Comparison of ENCODE assay signal across 8 cellular contexts in genomic region chr13:80048802-80049201, GRCh38.
DNase-seq lines count a peak whose midpoint lies in the region; ATAC-seq, FAIRE-seq and TF ChIP-seq lines count a peak whose summit lies in the region.

No MANE protein-coding gene starts in this region.

- no peak overlapping the region for H3K27ac Mint-ChIP-seq in CD4-positive, alpha-beta T cell
- H3K27ac Mint-ChIP-seq in activated T-helper 1 cell treated with anti-CD3 and anti-CD28 coated beads, Interleukin-12 subunit alpha, Interleukin-12 subunit beta, Interleukin-2, Interleukin-4 antibody, amounts not matched to agents 30 ng/mL and 10 ng/mL and 1 ng/mL, durations not matched to agents 14 hours and 24 hours and 36 hours = peak overlapping the region; percentile 10

- H3K4me1 ChIP-seq in PC-3 (ENCODE audit: insufficient read depth, low read length) (peaks cover 32% of the 10 kb centered on the region), gastroesophageal sphincter (peaks cover 0 to 24% (median 8%) of the 10 kb centered on the region in 3 donors), pancreas (peaks cover 12 to 26% (median 12%) of the 10 kb centered on the region in 3 donors)

- TF ChIP-seq POLR2A in gastroesophageal sphincter (IDR thresholded peaks at IDR 0.05) = no peak

- H3K4me1 Mint-ChIP-seq in CD4-positive, alpha-beta T cell (ENCODE audit: low read depth) = peaks cover 8% of the 10 kb centered on the region
- peaks cover 21% of the 10 kb centered on the region for H3K4me1 Mint-ChIP-seq in activated T-helper 1 cell treated with anti-CD3 and anti-CD28 coated beads, Interleukin-12 subunit alpha, Interleukin-12 subunit beta, Interleukin-2, Interleukin-4 antibody, amounts not matched to agents 30 ng/mL and 10 ng/mL and 1 ng/mL, durations not matched to agents 14 hours and 24 hours and 36 hours (ENCODE audit: low read depth)

- TF ChIP-seq EP300 in gastroesophageal sphincter (IDR thresholded peaks at IDR 0.05) = no peak

- POLR2A ChIA-PET in CD4-positive, alpha-beta T cell (lab: Charles Lee) = no interaction called here
- POLR2A ChIA-PET in PC-3 (lab: Charles Lee; ENCODE audit: unreplicated experiment) = interaction anchor here (0.5 to 0.8 kb wide), 4 partner anchors 173 to 293 kb away, joined by 3 to 11 read pairs (median 4); partner anchors contain the start of gene SPRY2

- H3K36me3 Mint-ChIP-seq in CD4-positive, alpha-beta T cell (ENCODE audit: low read depth) = no peaks in the 10 kb centered on the region
- no peaks in the 10 kb centered on the region for H3K36me3 Mint-ChIP-seq in activated T-helper 1 cell treated with anti-CD3 and anti-CD28 coated beads, Interleukin-12 subunit alpha, Interleukin-12 subunit beta, Interleukin-2, Interleukin-4 antibody, amounts not matched to agents 30 ng/mL and 10 ng/mL and 1 ng/mL, durations not matched to agents 14 hours and 24 hours and 36 hours (ENCODE audit: low read depth)

- intact Hi-C loops in CD4-positive, alpha-beta T cell (cut with DNase I, micrococcal nuclease) = no loop called here
- intact Hi-C loops in PC-3 (cut with micrococcal nuclease) (loop anchor here (2.0 kb wide), 1 partner anchor 36 kb away; no protein-coding TSS in a partner anchor), pancreas (cut with DNase I) (no loop called here)
- intact Hi-C loops in activated T-helper 1 cell treated with anti-CD3 and anti-CD28 coated beads, Interleukin-12 subunit alpha, Interleukin-12 subunit beta, Interleukin-2, Interleukin-4 antibody, amounts not matched to agents 30 ng/mL and 10 ng/mL and 1 ng/mL, durations not matched to agents 14 hours and 24 hours and 36 hours (cut with micrococcal nuclease) = loop anchor here (1.0 kb wide), 1 partner anchor 290 kb away; no protein-coding TSS in a partner anchor

- no peak overlapping the region for H3K9ac ChIP-seq in PC-3 (ENCODE audit: low read length)

- no peaks in the 10 kb centered on the region for H3K27me3 Mint-ChIP-seq in CD4-positive, alpha-beta T cell
- peaks cover 5% of the 10 kb centered on the region for H3K27me3 Mint-ChIP-seq in activated T-helper 1 cell treated with anti-CD3 and anti-CD28 coated beads, Interleukin-12 subunit alpha, Interleukin-12 subunit beta, Interleukin-2, Interleukin-4 antibody, amounts not matched to agents 30 ng/mL and 10 ng/mL and 1 ng/mL, durations not matched to agents 14 hours and 24 hours and 36 hours (ENCODE audit: insufficient read depth)

- no peak overlapping the region for H2AFZ ChIP-seq in PC-3 (ENCODE audit: low read length)

- H3K27ac ChIP-seq in CD4-positive, alpha-beta T cell (ENCODE audit: low read depth, low read length) = no peak overlapping the region
- H3K27ac ChIP-seq in PC-3 (ENCODE audit: low read length) (peak overlapping the region; percentile 64), gastroesophageal sphincter (peak overlapping the region in 1 of 4 donors; percentile 9), pancreas (no peak overlapping the region)

- no peaks in the 10 kb centered on the region for H3K36me3 ChIP-seq in PC-3 (ENCODE audit: low read depth, low read length)
- H3K36me3 ChIP-seq in gastroesophageal sphincter = no peaks in the 10 kb centered on the region
- no peaks in the 10 kb centered on the region for H3K36me3 ChIP-seq in pancreas

- 0 to 4% methylated on average over 1 to 6 of the region's 7 CpGs for WGBS in gastroesophageal sphincter (ENCODE audit: low coverage in 1 of 2), 2 donors
- WGBS in pancreas, 2 donors = 67% methylated on average over 7 of the region's 7 CpGs

- H3K27me3 ChIP-seq in CD4-positive, alpha-beta T cell (ENCODE audit: control insufficient read depth, insufficient read depth, low read length) = no peaks in the 10 kb centered on the region
- H3K27me3 ChIP-seq in PC-3 (ENCODE audit: low read length) = no peaks in the 10 kb centered on the region
- H3K27me3 ChIP-seq in gastroesophageal sphincter = no peaks in the 10 kb centered on the region
- H3K27me3 ChIP-seq in pancreas = no peaks in the 10 kb centered on the region

- peak in 4 of 10 experiments; percentile 1 to 37 (median 12) for DNase-seq in CD4-positive, alpha-beta T cell
- DNase-seq in PC-3 (peak; percentile 91), pancreas (peak in 4 of 6 donors; percentile 20 to 72 (median 46)), ureter (ENCODE audit: low spot score) (peak; percentile 70)
- peak; percentile 32 for DNase-seq in activated T-helper 1 cell treated with anti-CD3 and anti-CD28 coated beads, Interleukin-12 subunit alpha, Interleukin-12 subunit beta, Interleukin-2, Interleukin-4 antibody, amounts not matched to agents 30 ng/mL and 10 ng/mL and 1 ng/mL, durations not matched to agents 14 hours and 24 hours and 36 hours (ENCODE audit: low spot score)

- FAIRE-seq in pancreas (lab: Jason Lieb, UNC) = no peak

- no peaks in the 10 kb centered on the region for H3K9me3 Mint-ChIP-seq in CD4-positive, alpha-beta T cell
- peaks cover 1% of the 10 kb centered on the region for H3K9me3 Mint-ChIP-seq in activated T-helper 1 cell treated with anti-CD3 and anti-CD28 coated beads, Interleukin-12 subunit alpha, Interleukin-12 subunit beta, Interleukin-2, Interleukin-4 antibody, amounts not matched to agents 30 ng/mL and 10 ng/mL and 1 ng/mL, durations not matched to agents 14 hours and 24 hours and 36 hours

- no peaks in the 10 kb centered on the region for H3K79me2 ChIP-seq in PC-3 (ENCODE audit: low read length)

- no peaks in the 10 kb centered on the region for H4K20me1 ChIP-seq in PC-3 (ENCODE audit: low read length)

- H3K4me3 ChIP-seq in PC-3 (ENCODE audit: low read length) = no peak overlapping the region
- no peak overlapping the region for H3K4me3 ChIP-seq in gastroesophageal sphincter
- no peak overlapping the region for H3K4me3 ChIP-seq in pancreas

- peak; percentile 65 for ATAC-seq in CD4-positive, alpha-beta T cell (ENCODE audit: poor library complexity)
- ATAC-seq in GM19395 (IDR thresholded peaks at IDR 0.05; ENCODE audit: unreplicated experiment) = peak; percentile 98
- peak; percentile 99 for ATAC-seq in HG03432 (IDR thresholded peaks at IDR 0.05; ENCODE audit: unreplicated experiment)
- ATAC-seq in PC-3 = peak; percentile 99
- ATAC-seq in gastroesophageal sphincter = peak; percentile 94
- ATAC-seq in pancreas = peak; percentile 63 to 84 (median 79)

- CTCF ChIA-PET in CD4-positive, alpha-beta T cell (lab: Charles Lee) = no interaction called here
- CTCF ChIA-PET in PC-3 (lab: Charles Lee) = interaction anchor here (0.7 kb wide), 1 partner anchor 274 kb away, joined by 7 read pairs; no protein-coding TSS in a partner anchor

- BruUV-seq in PC-3 (replicated peaks; lab: Mats Ljungman, UMichigan) = no TSS peak

- no peak overlapping the region for H3K4me3 Mint-ChIP-seq in CD4-positive, alpha-beta T cell
- H3K4me3 Mint-ChIP-seq in activated T-helper 1 cell treated with anti-CD3 and anti-CD28 coated beads, Interleukin-12 subunit alpha, Interleukin-12 subunit beta, Interleukin-2, Interleukin-4 antibody, amounts not matched to agents 30 ng/mL and 10 ng/mL and 1 ng/mL, durations not matched to agents 14 hours and 24 hours and 36 hours = no peak overlapping the region

- no peak for TF ChIP-seq CTCF in CD4-positive, alpha-beta T cell (IDR thresholded peaks at IDR 0.05)
- no peak for TF ChIP-seq CTCF in PC-3 (conservative IDR thresholded peaks at IDR 0.05; ENCODE audit: low read depth, low read length)
- TF ChIP-seq CTCF in gastroesophageal sphincter (IDR thresholded peaks at IDR 0.05) = no peak
- no peak for TF ChIP-seq CTCF in pancreas (IDR thresholded peaks at IDR 0.05)

- peak overlapping the region; percentile 53 for H3K4me2 ChIP-seq in PC-3 (ENCODE audit: low read length)

- H3K9me2 ChIP-seq in PC-3 (replicated peaks; ENCODE audit: low read length) = no peaks in the 10 kb centered on the region

- no peaks in the 10 kb centered on the region for H3F3A ChIP-seq in PC-3 (ENCODE audit: low read length, unreplicated experiment)

- H3K9me3 ChIP-seq in CD4-positive, alpha-beta T cell (ENCODE audit: control insufficient read depth, low read length) = no peaks in the 10 kb centered on the region
- H3K9me3 ChIP-seq in PC-3 (ENCODE audit: low read length) (no peaks in the 10 kb centered on the region), gastroesophageal sphincter (no peaks in the 10 kb centered on the region), pancreas (no peaks in the 10 kb centered on the region)

Comparison
In these comparisons a context has a peak if more than half of its experiments do, and no peak if none do; other contexts are left out.
1. intact Hi-C loops: an anchor here in PC-3 (2.0 kb wide) and activated T-helper 1 cell treated with anti-CD3 and anti-CD28 coated beads, Interleukin-12 subunit alpha, Interleukin-12 subunit beta, Interleukin-2, Interleukin-4 antibody, amounts not matched to agents 30 ng/mL and 10 ng/mL and 1 ng/mL, durations not matched to agents 14 hours and 24 hours and 36 hours (1.0 kb wide); none called in CD4-positive, alpha-beta T cell and pancreas.